In genomic region chr5:93607367-93608258, GRCh38 we compare ENCODE assay signal across 8 cellular contexts. TPM values are rescaled to one million over a fixed set of nuclear protein-coding genes. Genes with fewer than 3 reads are reported as not detected.
DNase-seq lines count a peak whose midpoint lies in the region; ATAC-seq and TF ChIP-seq lines count a peak whose summit lies in the region.

No MANE protein-coding gene starts in this region.

- H3K27me3 Mint-ChIP-seq in activated CD4-positive, alpha-beta T cell treated with anti-CD3 and anti-CD28 coated beads, Interleukin-2, amount 10 ng/mL, durations not matched to agents 24 days and 14 days = peaks cover 88% of the 10 kb centered on the region
- H3K27me3 Mint-ChIP-seq in IgD-negative memory B cell (peaks cover 66% of the 10 kb centered on the region), T-helper 17 cell (peaks cover 80% of the 10 kb centered on the region)

- H3K9me3 ChIP-seq in T-helper 17 cell (ENCODE audit: control insufficient read depth, low read length, poor library complexity, severe bottlenecking) = peaks cover 8% of the 10 kb centered on the region

- intact Hi-C loops in activated CD4-positive, alpha-beta T cell treated with anti-CD3 and anti-CD28 coated beads, Interleukin-2, amount 10 ng/mL, durations not matched to agents 24 days and 14 days (cut with micrococcal nuclease) = loop anchor here (1.0 to 5.0 kb wide), 4 partner anchors 27 to 307 kb away; partner anchors contain the start of gene NR2F1-AS1

- H3K4me1 Mint-ChIP-seq in activated CD4-positive, alpha-beta T cell treated with anti-CD3 and anti-CD28 coated beads, Interleukin-2, amount 10 ng/mL, durations not matched to agents 24 days and 14 days = peaks cover 11% of the 10 kb centered on the region
- H3K4me1 Mint-ChIP-seq in IgD-negative memory B cell (peaks cover 9 to 18% (median 17%) of the 10 kb centered on the region in 3 donors), T-helper 17 cell (peaks cover 12% of the 10 kb centered on the region)

- ATAC-seq in GM21515 (IDR thresholded peaks at IDR 0.05; ENCODE audit: unreplicated experiment) (peak; percentile 85), T-helper 17 cell (peak; percentile 89)

- H3K27ac Mint-ChIP-seq in activated CD4-positive, alpha-beta T cell treated with anti-CD3 and anti-CD28 coated beads, Interleukin-2, amount 10 ng/mL, durations not matched to agents 24 days and 14 days = no peak overlapping the region
- H3K27ac Mint-ChIP-seq in IgD-negative memory B cell (peak overlapping the region in 2 of 3 donors; percentile 74 to 78), T-helper 17 cell (no peak overlapping the region)

- H3K36me3 Mint-ChIP-seq in activated CD4-positive, alpha-beta T cell treated with anti-CD3 and anti-CD28 coated beads, Interleukin-2, amount 10 ng/mL, durations not matched to agents 24 days and 14 days (ENCODE audit: low read depth) = peaks cover 7% of the 10 kb centered on the region
- H3K36me3 Mint-ChIP-seq in IgD-negative memory B cell (peaks cover 2% of the 10 kb centered on the region), T-helper 17 cell (ENCODE audit: low read depth) (peaks cover 7% of the 10 kb centered on the region)

- H3K9me3 Mint-ChIP-seq in activated CD4-positive, alpha-beta T cell treated with anti-CD3 and anti-CD28 coated beads, Interleukin-2, amount 10 ng/mL, durations not matched to agents 24 days and 14 days = peaks cover 15% of the 10 kb centered on the region
- peaks cover 0 to 10% (median 4%) of the 10 kb centered on the region in 3 donors for H3K9me3 Mint-ChIP-seq in IgD-negative memory B cell

- peak overlapping the region; percentile 10 for H3K4me3 ChIP-seq in fibroblast of villous mesenchyme (ENCODE audit: low read depth, low read length)

- no peak overlapping the region for H3K4me3 Mint-ChIP-seq in activated CD4-positive, alpha-beta T cell treated with anti-CD3 and anti-CD28 coated beads, Interleukin-2, amount 10 ng/mL, durations not matched to agents 24 days and 14 days
- H3K4me3 Mint-ChIP-seq in IgD-negative memory B cell (peak overlapping the region in 3 of 4 donors; percentile 14 to 65 (median 60)), T-helper 17 cell (no peak overlapping the region)

- TF ChIP-seq CTCF in fibroblast of villous mesenchyme (IDR thresholded peaks at IDR 0.05; ENCODE audit: insufficient read depth, low read depth, low read length) = peak; percentile 58

- peak; percentile 79 for DNase-seq in activated CD4-positive, alpha-beta T cell treated with anti-CD3 and anti-CD28 coated beads, Interleukin-2, amount 10 ng/mL, durations not matched to agents 24 days and 14 days
- no peak for DNase-seq in activated CD4-positive, alpha-beta T cell treated with anti-CD3 and anti-CD28 coated beads, Interleukin-2, amount 50 U/mL, for 1 hour
- no peak for DNase-seq in T-helper 17 cell
- DNase-seq in fibroblast of villous mesenchyme (ENCODE audit: low read depth) = peak; percentile 61
- DNase-seq in pons (ENCODE audit: low spot score) = peak; percentile 85
- DNase-seq in stimulated activated CD8-positive, alpha-beta memory T cell treated with anti-CD3 and anti-CD28 coated beads, Interleukin-4, amount 100 ng/mL, for 48 hours = no peak

RNA-seq across cellular contexts. Expression of gene NR2F1, which starts 24.6 kb away (rescaled TPM):
- total RNA-seq in activated CD4-positive, alpha-beta T cell treated with anti-CD3 and anti-CD28 coated beads, Interleukin-2, amount 10 ng/mL, durations not matched to agents 24 days and 14 days = not detected in 2 replicates
- polyA plus RNA-seq in IgD-negative memory B cell = not detected
- not detected for total RNA-seq in T-helper 17 cell
- 29.8 and 68.3 TPM in 2 replicates for total RNA-seq in fibroblast of villous mesenchyme

RNA-seq across cellular contexts. Expression of gene NR2F1-AS1, which starts 26.6 kb away (rescaled TPM):
- total RNA-seq in activated CD4-positive, alpha-beta T cell treated with anti-CD3 and anti-CD28 coated beads, Interleukin-2, amount 10 ng/mL, durations not matched to agents 24 days and 14 days = not detected in 2 replicates
- not detected for polyA plus RNA-seq in IgD-negative memory B cell
- total RNA-seq in T-helper 17 cell (not detected), fibroblast of villous mesenchyme (27.6 and 30.3 TPM in 2 replicates)

Comparison
In these comparisons a context has a peak if more than half of its experiments do, and no peak if none do; other contexts are left out.
1. DNase-seq: peak in activated CD4-positive, alpha-beta T cell treated with anti-CD3 and anti-CD28 coated beads, Interleukin-2, amount 10 ng/mL, durations not matched to agents 24 days and 14 days (single experiment), fibroblast of villous mesenchyme (single experiment) and pons (single experiment); none in activated CD4-positive, alpha-beta T cell treated with anti-CD3 and anti-CD28 coated beads, Interleukin-2, amount 50 U/mL, for 1 hour (single experiment), T-helper 17 cell (0 of 3) and stimulated activated CD8-positive, alpha-beta memory T cell treated with anti-CD3 and anti-CD28 coated beads, Interleukin-4, amount 100 ng/mL, for 48 hours (single experiment).
2. H3K27ac Mint-ChIP-seq: peak in IgD-negative memory B cell (2 of 3); none in activated CD4-positive, alpha-beta T cell treated with anti-CD3 and anti-CD28 coated beads, Interleukin-2, amount 10 ng/mL, durations not matched to agents 24 days and 14 days (single experiment) and T-helper 17 cell (single experiment).
3. H3K4me3 Mint-ChIP-seq: peak in IgD-negative memory B cell (3 of 4); none in activated CD4-positive, alpha-beta T cell treated with anti-CD3 and anti-CD28 coated beads, Interleukin-2, amount 10 ng/mL, durations not matched to agents 24 days and 14 days (single experiment) and T-helper 17 cell (single experiment).
4. RNA of gene NR2F1, which starts 24.6 kb away (total RNA-seq): 29.8 to 68.3 TPM in fibroblast of villous mesenchyme; not detected in activated CD4-positive, alpha-beta T cell treated with anti-CD3 and anti-CD28 coated beads, Interleukin-2, amount 10 ng/mL, durations not matched to agents 24 days and 14 days and not detected in T-helper 17 cell; every median in the first group is over 10 times any median in the second.
5. RNA of gene NR2F1-AS1, which starts 26.6 kb away (total RNA-seq): 27.6 to 30.3 TPM in fibroblast of villous mesenchyme; not detected in activated CD4-positive, alpha-beta T cell treated with anti-CD3 and anti-CD28 coated beads, Interleukin-2, amount 10 ng/mL, durations not matched to agents 24 days and 14 days and not detected in T-helper 17 cell; every median in the first group is over 10 times any median in the second.